Comparison of ENCODE assay signal across 14 cellular contexts in the genomic region with DNA sequence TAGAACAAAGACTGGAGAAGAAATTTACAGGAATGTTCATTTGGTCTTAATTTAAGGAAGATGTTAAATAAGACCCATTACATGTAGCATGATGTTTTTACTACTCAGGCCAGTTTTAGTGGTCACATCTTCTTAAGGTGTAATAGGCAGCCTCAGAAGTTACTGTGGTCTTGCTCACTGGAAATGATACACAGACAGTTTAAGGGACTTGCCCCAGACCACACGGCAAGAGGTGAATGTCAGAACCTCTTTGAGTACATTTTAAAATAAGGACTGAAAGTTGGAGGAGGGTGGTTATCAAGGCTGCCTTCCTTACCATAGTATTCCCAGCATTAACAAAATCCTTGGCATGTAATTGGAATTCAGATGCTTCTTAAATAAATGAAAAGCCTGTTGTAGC. TPM values are rescaled to one million over a fixed set of nuclear protein-coding genes. Genes with fewer than 3 reads are reported as not detected.
DNase-seq lines count a peak whose midpoint lies in the region; ATAC-seq and TF ChIP-seq lines count a peak whose summit lies in the region.
"Had no signal": no experiment of that assay in that cellular context is flagged by ENCODE, and none has a peak within 500 bp of the region (broad histone marks: within the 10 kb centered on the region; RNA-seq: fewer than 3 reads in every experiment).

No MANE protein-coding gene starts in this region.

- peak; percentile 62 for ATAC-seq in GM19455 (IDR thresholded peaks at IDR 0.05; ENCODE audit: unreplicated experiment)
- ATAC-seq in HG02852 (IDR thresholded peaks at IDR 0.05; ENCODE audit: unreplicated experiment): peak; percentile 93
- ATAC-seq in HG03520 (IDR thresholded peaks at IDR 0.05; ENCODE audit: unreplicated experiment): peak; percentile 84
- ATAC-seq: activated naive CD8-positive, alpha-beta T cell treated with anti-CD3 and anti-CD28 coated beads, Interleukin-2, amount 50 U/mL, for 24 hours; T-cell had no signal

- DNase-seq in GM13976 (ENCODE audit: low spot score): peak; percentile 21
- DNase-seq in HuH-7 (ENCODE audit: low spot score): no peak
- DNase-seq in HUDEP-2 (lab: John Stamatoyannopoulos, UW; ENCODE audit: unreplicated experiment in 76 of 76): no peak
- DNase-seq in NCI-H146 (lab: John Stamatoyannopoulos, UW): no peak
- DNase-seq in occipital lobe (lab: John Stamatoyannopoulos, UW): no peak
- DNase-seq: activated CD8-positive, alpha-beta memory T cell treated with anti-CD3 and anti-CD28 coated beads for 24 hours; activated naive CD8-positive, alpha-beta T cell treated with anti-CD3 and anti-CD28 coated beads, Interleukin-2, amount 50 U/mL, for 24 hours; GDM1; midbrain; NK-92 treated with Interleukin-12 subunit alpha and Interleukin-12 subunit beta, amount 100 ng/mL, for 24 hours; T-cell had no signal

- TF ChIP-seq CTCF in GM13976 (IDR thresholded peaks at IDR 0.05; ENCODE audit: borderline replicate concordance, control extremely low read depth, extremely low read depth, insufficient read depth, missing control alignments): no peak

- in situ Hi-C loops in GM13976 (cut with MboI; ENCODE audit: low sequenced_read_pairs, unreplicated experiment): no loop called here

RNA-seq across cellular contexts. Expression of gene LRRK2, which starts 37.9 kb away (rescaled TPM):
- total RNA-seq in occipital lobe: 12.2 TPM
